1 cellular context compared by ENCODE assay signal in the genomic region with DNA sequence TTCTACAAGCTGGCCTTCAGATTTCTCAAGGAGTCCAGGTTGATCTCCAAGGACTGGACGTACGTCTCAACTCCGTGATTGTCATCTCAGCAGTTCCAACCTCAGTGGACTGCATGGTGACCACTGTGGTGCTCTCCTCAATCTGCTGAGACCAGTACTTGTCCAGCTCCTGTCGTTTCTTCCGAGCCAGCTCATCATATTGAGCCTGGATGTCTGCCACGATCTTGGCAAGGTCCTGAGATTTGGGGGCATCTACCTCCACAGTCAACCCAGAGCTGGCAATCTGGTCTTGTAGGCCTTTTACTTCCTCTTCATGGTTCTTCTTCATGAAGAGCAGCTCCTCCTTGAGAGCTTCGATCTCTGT.
TF ChIP-seq lines count a peak whose summit lies in the region.
"Not testable (repeated sequence)": the region's sequence is repeated elsewhere in the genome, so short reads cannot be mapped to it uniquely, and the experiment has no call there.

No MANE protein-coding gene starts in this region.

TF ChIP-seq in K562, 482 proteins besides CTCF, POLR2A, EP300 and RAD21:
- TF ChIP-seq, protein P1, sequence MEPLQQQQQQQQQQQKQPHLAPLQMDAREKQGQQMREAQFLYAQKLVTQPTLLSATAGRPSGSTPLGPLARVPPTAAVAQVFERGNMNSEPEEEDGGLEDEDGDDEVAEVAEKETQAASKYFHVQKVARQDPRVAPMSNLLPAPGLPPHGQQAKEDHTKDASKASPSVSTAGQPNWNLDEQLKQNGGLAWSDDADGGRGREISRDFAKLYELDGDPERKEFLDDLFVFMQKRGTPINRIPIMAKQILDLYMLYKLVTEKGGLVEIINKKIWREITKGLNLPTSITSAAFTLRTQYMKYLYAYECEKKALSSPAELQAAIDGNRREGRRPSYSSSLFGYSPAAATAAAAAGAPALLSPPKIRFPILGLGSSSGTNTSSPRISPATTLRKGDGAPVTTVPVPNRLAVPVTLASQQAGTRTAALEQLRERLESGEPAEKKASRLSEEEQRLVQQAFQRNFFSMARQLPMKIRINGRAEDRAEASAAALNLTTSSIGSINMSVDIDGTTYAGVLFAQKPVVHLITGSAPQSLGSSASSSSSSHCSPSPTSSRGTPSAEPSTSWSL (CRISPR knock-in tag; IDR thresholded peaks at IDR 0.05; ENCODE audit: borderline replicate concordance): 0 out of 2 replicates have a peak, but pooled peaks have one; percentile 19
- TF ChIP-seq PURB (CRISPR knock-in tag; IDR thresholded peaks at IDR 0.05; ENCODE audit: low read depth) (peak; percentile 13; the same call in 1 of the 2 replicates), FOXP1 (CRISPR knock-in tag; IDR thresholded peaks at IDR 0.05) (peak; percentile 80; the same call in 1 of the 2 replicates), JUNB (CRISPR knock-in tag; conservative IDR thresholded peaks at IDR 0.05) (0 out of 2 replicates have a peak, but pooled peaks have one; percentile 5), SRF (CRISPR knock-in tag; IDR thresholded peaks at IDR 0.05) (peak in 1 of 2 experiments; percentile 20; a peak in 1 of 4 replicates), ZNF143 (CRISPR knock-in tag; IDR thresholded peaks at IDR 0.05) (0 out of 2 replicates have a peak, but pooled peaks have one; percentile 43), JUN (CRISPR knock-in tag; IDR thresholded peaks at IDR 0.05; ENCODE audit: borderline replicate concordance) (peak; percentile 62; the same call in 1 of the 2 replicates), TEAD4 (CRISPR knock-in tag; IDR thresholded peaks at IDR 0.05; ENCODE audit: borderline replicate concordance) (peak; percentile 88)
- TF ChIP-seq, protein P2, sequence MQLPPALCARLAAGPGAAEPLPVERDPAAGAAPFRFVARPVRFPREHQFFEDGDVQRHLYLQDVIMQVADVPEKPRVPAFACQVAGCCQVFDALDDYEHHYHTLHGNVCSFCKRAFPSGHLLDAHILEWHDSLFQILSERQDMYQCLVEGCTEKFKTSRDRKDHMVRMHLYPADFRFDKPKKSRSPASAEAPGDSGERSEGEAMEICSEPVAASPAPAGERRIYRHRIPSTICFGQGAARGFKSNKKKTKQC (CRISPR knock-in tag; IDR thresholded peaks at IDR 0.05): 0 out of 2 replicates have a peak, but pooled peaks have one; percentile 63
- TF ChIP-seq, protein P3, sequence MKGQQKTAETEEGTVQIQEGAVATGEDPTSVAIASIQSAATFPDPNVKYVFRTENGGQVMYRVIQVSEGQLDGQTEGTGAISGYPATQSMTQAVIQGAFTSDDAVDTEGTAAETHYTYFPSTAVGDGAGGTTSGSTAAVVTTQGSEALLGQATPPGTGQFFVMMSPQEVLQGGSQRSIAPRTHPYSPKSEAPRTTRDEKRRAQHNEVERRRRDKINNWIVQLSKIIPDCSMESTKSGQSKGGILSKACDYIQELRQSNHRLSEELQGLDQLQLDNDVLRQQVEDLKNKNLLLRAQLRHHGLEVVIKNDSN (CRISPR knock-in tag; IDR thresholded peaks at IDR 0.05): peak; percentile 58
- TF ChIP-seq, protein P4, sequence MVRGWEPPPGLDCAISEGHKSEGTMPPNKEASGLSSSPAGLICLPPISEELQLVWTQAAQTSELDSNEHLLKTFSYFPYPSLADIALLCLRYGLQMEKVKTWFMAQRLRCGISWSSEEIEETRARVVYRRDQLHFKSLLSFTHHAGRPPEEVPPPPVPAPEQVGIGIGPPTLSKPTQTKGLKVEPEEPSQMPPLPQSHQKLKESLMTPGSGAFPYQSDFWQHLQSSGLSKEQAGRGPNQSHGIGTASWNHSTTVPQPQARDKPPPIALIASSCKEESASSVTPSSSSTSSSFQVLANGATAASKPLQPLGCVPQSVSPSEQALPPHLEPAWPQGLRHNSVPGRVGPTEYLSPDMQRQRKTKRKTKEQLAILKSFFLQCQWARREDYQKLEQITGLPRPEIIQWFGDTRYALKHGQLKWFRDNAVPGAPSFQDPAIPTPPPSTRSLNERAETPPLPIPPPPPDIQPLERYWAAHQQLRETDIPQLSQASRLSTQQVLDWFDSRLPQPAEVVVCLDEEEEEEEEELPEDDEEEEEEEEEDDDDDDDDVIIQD (CRISPR knock-in tag; IDR thresholded peaks at IDR 0.05): 0 out of 2 replicates have a peak, but pooled peaks have one; percentile 1
- TF ChIP-seq, protein P5, sequence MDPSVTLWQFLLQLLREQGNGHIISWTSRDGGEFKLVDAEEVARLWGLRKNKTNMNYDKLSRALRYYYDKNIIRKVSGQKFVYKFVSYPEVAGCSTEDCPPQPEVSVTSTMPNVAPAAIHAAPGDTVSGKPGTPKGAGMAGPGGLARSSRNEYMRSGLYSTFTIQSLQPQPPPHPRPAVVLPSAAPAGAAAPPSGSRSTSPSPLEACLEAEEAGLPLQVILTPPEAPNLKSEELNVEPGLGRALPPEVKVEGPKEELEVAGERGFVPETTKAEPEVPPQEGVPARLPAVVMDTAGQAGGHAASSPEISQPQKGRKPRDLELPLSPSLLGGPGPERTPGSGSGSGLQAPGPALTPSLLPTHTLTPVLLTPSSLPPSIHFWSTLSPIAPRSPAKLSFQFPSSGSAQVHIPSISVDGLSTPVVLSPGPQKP (CRISPR knock-in tag; IDR thresholded peaks at IDR 0.05): 0 out of 2 replicates have a peak, but pooled peaks have one; percentile 53
- TF ChIP-seq, protein P6, sequence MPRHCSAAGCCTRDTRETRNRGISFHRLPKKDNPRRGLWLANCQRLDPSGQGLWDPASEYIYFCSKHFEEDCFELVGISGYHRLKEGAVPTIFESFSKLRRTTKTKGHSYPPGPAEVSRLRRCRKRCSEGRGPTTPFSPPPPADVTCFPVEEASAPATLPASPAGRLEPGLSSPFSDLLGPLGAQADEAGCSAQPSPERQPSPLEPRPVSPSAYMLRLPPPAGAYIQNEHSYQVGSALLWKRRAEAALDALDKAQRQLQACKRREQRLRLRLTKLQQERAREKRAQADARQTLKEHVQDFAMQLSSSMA (CRISPR knock-in tag; IDR thresholded peaks at IDR 0.05): 0 out of 2 replicates have a peak, but pooled peaks have one; percentile 51
- TF ChIP-seq, protein P7, sequence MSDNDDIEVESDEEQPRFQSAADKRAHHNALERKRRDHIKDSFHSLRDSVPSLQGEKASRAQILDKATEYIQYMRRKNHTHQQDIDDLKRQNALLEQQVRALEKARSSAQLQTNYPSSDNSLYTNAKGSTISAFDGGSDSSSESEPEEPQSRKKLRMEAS (CRISPR knock-in tag; IDR thresholded peaks at IDR 0.05): 0 out of 2 replicates have a peak, but pooled peaks have one; percentile 16
- TF ChIP-seq, protein P8, sequence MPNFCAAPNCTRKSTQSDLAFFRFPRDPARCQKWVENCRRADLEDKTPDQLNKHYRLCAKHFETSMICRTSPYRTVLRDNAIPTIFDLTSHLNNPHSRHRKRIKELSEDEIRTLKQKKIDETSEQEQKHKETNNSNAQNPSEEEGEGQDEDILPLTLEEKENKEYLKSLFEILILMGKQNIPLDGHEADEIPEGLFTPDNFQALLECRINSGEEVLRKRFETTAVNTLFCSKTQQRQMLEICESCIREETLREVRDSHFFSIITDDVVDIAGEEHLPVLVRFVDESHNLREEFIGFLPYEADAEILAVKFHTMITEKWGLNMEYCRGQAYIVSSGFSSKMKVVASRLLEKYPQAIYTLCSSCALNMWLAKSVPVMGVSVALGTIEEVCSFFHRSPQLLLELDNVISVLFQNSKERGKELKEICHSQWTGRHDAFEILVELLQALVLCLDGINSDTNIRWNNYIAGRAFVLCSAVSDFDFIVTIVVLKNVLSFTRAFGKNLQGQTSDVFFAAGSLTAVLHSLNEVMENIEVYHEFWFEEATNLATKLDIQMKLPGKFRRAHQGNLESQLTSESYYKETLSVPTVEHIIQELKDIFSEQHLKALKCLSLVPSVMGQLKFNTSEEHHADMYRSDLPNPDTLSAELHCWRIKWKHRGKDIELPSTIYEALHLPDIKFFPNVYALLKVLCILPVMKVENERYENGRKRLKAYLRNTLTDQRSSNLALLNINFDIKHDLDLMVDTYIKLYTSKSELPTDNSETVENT (CRISPR knock-in tag; IDR thresholded peaks at IDR 0.05): peak; percentile 52; the same call in 1 of the 2 replicates
- TF ChIP-seq, protein P9, sequence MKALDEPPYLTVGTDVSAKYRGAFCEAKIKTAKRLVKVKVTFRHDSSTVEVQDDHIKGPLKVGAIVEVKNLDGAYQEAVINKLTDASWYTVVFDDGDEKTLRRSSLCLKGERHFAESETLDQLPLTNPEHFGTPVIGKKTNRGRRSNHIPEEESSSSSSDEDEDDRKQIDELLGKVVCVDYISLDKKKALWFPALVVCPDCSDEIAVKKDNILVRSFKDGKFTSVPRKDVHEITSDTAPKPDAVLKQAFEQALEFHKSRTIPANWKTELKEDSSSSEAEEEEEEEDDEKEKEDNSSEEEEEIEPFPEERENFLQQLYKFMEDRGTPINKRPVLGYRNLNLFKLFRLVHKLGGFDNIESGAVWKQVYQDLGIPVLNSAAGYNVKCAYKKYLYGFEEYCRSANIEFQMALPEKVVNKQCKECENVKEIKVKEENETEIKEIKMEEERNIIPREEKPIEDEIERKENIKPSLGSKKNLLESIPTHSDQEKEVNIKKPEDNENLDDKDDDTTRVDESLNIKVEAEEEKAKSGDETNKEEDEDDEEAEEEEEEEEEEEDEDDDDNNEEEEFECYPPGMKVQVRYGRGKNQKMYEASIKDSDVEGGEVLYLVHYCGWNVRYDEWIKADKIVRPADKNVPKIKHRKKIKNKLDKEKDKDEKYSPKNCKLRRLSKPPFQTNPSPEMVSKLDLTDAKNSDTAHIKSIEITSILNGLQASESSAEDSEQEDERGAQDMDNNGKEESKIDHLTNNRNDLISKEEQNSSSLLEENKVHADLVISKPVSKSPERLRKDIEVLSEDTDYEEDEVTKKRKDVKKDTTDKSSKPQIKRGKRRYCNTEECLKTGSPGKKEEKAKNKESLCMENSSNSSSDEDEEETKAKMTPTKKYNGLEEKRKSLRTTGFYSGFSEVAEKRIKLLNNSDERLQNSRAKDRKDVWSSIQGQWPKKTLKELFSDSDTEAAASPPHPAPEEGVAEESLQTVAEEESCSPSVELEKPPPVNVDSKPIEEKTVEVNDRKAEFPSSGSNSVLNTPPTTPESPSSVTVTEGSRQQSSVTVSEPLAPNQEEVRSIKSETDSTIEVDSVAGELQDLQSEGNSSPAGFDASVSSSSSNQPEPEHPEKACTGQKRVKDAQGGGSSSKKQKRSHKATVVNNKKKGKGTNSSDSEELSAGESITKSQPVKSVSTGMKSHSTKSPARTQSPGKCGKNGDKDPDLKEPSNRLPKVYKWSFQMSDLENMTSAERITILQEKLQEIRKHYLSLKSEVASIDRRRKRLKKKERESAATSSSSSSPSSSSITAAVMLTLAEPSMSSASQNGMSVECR (CRISPR knock-in tag; IDR thresholded peaks at IDR 0.05): peak; percentile 60; the same call in 1 of the 2 replicates
- TF ChIP-seq JUN (IDR thresholded peaks at IDR 0.05; ENCODE audit: borderline replicate concordance, low read depth, low read length); TEAD4 (IDR thresholded peaks at IDR 0.05; ENCODE audit: low read length): not testable (repeated sequence)
- TF ChIP-seq, protein P10, sequence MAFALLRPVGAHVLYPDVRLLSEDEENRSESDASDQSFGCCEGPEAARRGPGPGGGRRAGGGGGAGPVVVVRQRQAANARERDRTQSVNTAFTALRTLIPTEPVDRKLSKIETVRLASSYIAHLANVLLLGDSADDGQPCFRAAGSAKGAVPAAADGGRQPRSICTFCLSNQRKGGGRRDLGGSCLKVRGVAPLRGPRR (CRISPR knock-in tag; IDR thresholded peaks at IDR 0.05): peak; percentile 65; the same call in 1 of the 2 replicates
